Comparison of ENCODE assay signal across 8 cellular contexts in genomic region chr6:1312444-1313363, GRCh38. TPM values are rescaled to one million over a fixed set of nuclear protein-coding genes. Genes with fewer than 3 reads are reported as not detected.
DNase-seq lines count a peak whose midpoint lies in the region; ATAC-seq and TF ChIP-seq lines count a peak whose summit lies in the region.

No MANE protein-coding gene starts in this region.

- TF ChIP-seq CTCF in cardiac muscle cell (IDR thresholded peaks at IDR 0.05; ENCODE audit: low read depth, low read length): no peak

- no peaks in the 10 kb centered on the region for H3K9me3 Mint-ChIP-seq in activated T-cell treated with anti-CD3 and anti-CD28 coated beads, Interleukin-2, amount 50 U/mL, for 72 hours
- no peaks in the 10 kb centered on the region for H3K9me3 Mint-ChIP-seq in stimulated activated naive CD8-positive, alpha-beta T cell treated with anti-CD3 and anti-CD28 coated beads, Interleukin-15, amount 100 ng/mL, for 72 hours

- no peak for ATAC-seq in Right ventricle myocardium superior (ENCODE audit: poor library complexity)
- peak in 1 of 2 donors; percentile 17 for ATAC-seq in activated T-cell treated with anti-CD3 and anti-CD28 coated beads, Interleukin-2, amount 50 U/mL, for 72 hours (replicated peaks in 1 of 2)
- no peak for ATAC-seq in stimulated activated naive CD8-positive, alpha-beta T cell treated with anti-CD3 and anti-CD28 coated beads, Interleukin-15, amount 100 ng/mL, for 72 hours

- peaks cover 70% of the 10 kb centered on the region for H3K27me3 Mint-ChIP-seq in activated T-cell treated with anti-CD3 and anti-CD28 coated beads, Interleukin-2, amount 50 U/mL, for 72 hours (ENCODE audit: low read depth)
- peaks cover 86% of the 10 kb centered on the region for H3K27me3 Mint-ChIP-seq in stimulated activated naive CD8-positive, alpha-beta T cell treated with anti-CD3 and anti-CD28 coated beads, Interleukin-15, amount 100 ng/mL, for 72 hours

- peaks cover 40% of the 10 kb centered on the region for H3K4me1 Mint-ChIP-seq in activated T-cell treated with anti-CD3 and anti-CD28 coated beads, Interleukin-2, amount 50 U/mL, for 72 hours (ENCODE audit: low read depth)
- peaks cover 38% of the 10 kb centered on the region for H3K4me1 Mint-ChIP-seq in stimulated activated naive CD8-positive, alpha-beta T cell treated with anti-CD3 and anti-CD28 coated beads, Interleukin-15, amount 100 ng/mL, for 72 hours

- H3K36me3 Mint-ChIP-seq in activated T-cell treated with anti-CD3 and anti-CD28 coated beads, Interleukin-2, amount 50 U/mL, for 72 hours (ENCODE audit: insufficient read depth in 2 of 2): peaks cover 3 to 5% of the 10 kb centered on the region in 2 donors

- H3K27ac Mint-ChIP-seq in activated T-cell treated with anti-CD3 and anti-CD28 coated beads, Interleukin-2, amount 50 U/mL, for 72 hours: no peak overlapping the region
- H3K27ac Mint-ChIP-seq in stimulated activated naive CD8-positive, alpha-beta T cell treated with anti-CD3 and anti-CD28 coated beads, Interleukin-15, amount 100 ng/mL, for 72 hours: no peak overlapping the region

- H3K9me3 ChIP-seq in cardiac muscle cell (ENCODE audit: low read depth): no peaks in the 10 kb centered on the region

- H3K4me1 ChIP-seq in cardiac muscle cell (ENCODE audit: low read depth): peaks cover 4% of the 10 kb centered on the region

- H3K27me3 ChIP-seq in cardiac muscle cell: peaks cover 95% of the 10 kb centered on the region

- no peak overlapping the region for H3K27ac ChIP-seq in cardiac muscle cell

- H3K36me3 ChIP-seq in cardiac muscle cell: no peaks in the 10 kb centered on the region

- peak overlapping the region; percentile 29 for H3K4me3 ChIP-seq in cardiac muscle cell

- intact Hi-C loops in Right ventricle myocardium superior (cut with DNase I): no loop called here

- DNase-seq in cardiac muscle cell (ENCODE audit: low read depth in 1 of 2, low spot score in 1 of 2): peak in 1 of 2 donors; percentile 13
- DNase-seq in Right ventricle myocardium superior: no peak
- DNase-seq in activated T-cell treated with anti-CD3 and anti-CD28 coated beads, Interleukin-2, amount 50 U/mL, for 72 hours: peak; percentile 17 to 22
- peak; percentile 48 for DNase-seq in iPS-NIHi11 (ENCODE audit: low spot score)
- DNase-seq in stimulated activated naive CD8-positive, alpha-beta T cell treated with anti-CD3 and anti-CD28 coated beads, Interleukin-15, amount 100 ng/mL, for 72 hours: peak in 1 of 2 donors; percentile 27
- DNase-seq in COLO668 (lab: John Stamatoyannopoulos, UW; ENCODE audit: unreplicated experiment): no peak
- no peak for DNase-seq in pons (ENCODE audit: low spot score)
- no peak for DNase-seq in NCI-H2196 (lab: John Stamatoyannopoulos, UW; ENCODE audit: unreplicated experiment)

- H3K4me3 Mint-ChIP-seq in activated T-cell treated with anti-CD3 and anti-CD28 coated beads, Interleukin-2, amount 50 U/mL, for 72 hours: peak overlapping the region; percentile 72 to 82
- H3K4me3 Mint-ChIP-seq in stimulated activated naive CD8-positive, alpha-beta T cell treated with anti-CD3 and anti-CD28 coated beads, Interleukin-15, amount 100 ng/mL, for 72 hours: peak overlapping the region; percentile 67 to 77

RNA-seq across cellular contexts. Expression of gene FOXQ1, which starts 0.8 kb away (rescaled TPM):
- total RNA-seq in cardiac muscle cell: not detected in 2 replicates
- not detected in 2 replicates for polyA plus RNA-seq in cardiac muscle cell
- total RNA-seq in Right ventricle myocardium superior: not detected
- total RNA-seq in activated T-cell treated with anti-CD3 and anti-CD28 coated beads, Interleukin-2, amount 50 U/mL, for 72 hours: not detected

Comparison
In these comparisons a context has a peak if more than half of its experiments do, and no peak if none do; other contexts are left out.
1. DNase-seq: peak in activated T-cell treated with anti-CD3 and anti-CD28 coated beads, Interleukin-2, amount 50 U/mL, for 72 hours (2 of 2) and iPS-NIHi11 (single experiment); none in Right ventricle myocardium superior (single experiment), COLO668 (single experiment), pons (single experiment) and NCI-H2196 (single experiment).